10 cellular contexts compared by ENCODE assay signal in the genomic region with DNA sequence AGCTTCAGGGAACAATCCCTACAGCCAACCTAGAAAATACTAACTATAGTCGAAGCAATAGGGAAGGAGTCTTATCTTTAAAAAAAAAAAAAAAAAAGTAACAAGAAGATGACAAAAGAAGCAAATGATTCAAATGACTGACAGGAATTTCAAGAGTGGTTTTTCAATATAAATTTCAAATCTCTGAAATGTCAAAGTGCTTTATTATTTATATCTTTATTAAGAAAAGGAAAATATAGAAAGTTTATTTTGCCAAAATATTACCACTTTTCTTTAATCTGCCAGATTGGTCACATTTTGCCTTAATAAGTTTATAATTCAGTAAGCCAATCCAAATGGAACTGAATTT.
DNase-seq lines count a peak whose midpoint lies in the region; ATAC-seq and TF ChIP-seq lines count a peak whose summit lies in the region.
"Had no signal": no experiment of that assay in that cellular context is flagged by ENCODE, and none has a peak within 500 bp of the region (broad histone marks: within the 10 kb centered on the region; RNA-seq: fewer than 3 reads in every experiment).

No MANE protein-coding gene starts in this region.

- CTCF ChIA-PET in CD4-positive, alpha-beta T cell (lab: Charles Lee), result interaction anchor here (0.6 to 2.8 kb wide), 25 partner anchors 8 to 1181 kb away, joined by 3 to 55 read pairs (median 4); a partner anchor contains a TSS

- H3K9me3 ChIP-seq in CD4-positive, alpha-beta T cell (ENCODE audit: control insufficient read depth, low read length), result no peaks in the 10 kb centered on the region
- H3K9me3 ChIP-seq in MM.1S (replicated peaks; ENCODE audit: insufficient read depth, low read length) (no peaks in the 10 kb centered on the region), colonic mucosa (no peaks in the 10 kb centered on the region), neural cell (ENCODE audit: low read length) (no peaks in the 10 kb centered on the region)
- H3K9me3 ChIP-seq: prostate gland had no signal

- intact Hi-C loops in CD4-positive, alpha-beta T cell (cut with DNase I, micrococcal nuclease), result loop anchor here (2.0 to 10.0 kb wide), 8 partner anchors 268 to 1022 kb away; no protein-coding TSS in a partner anchor
- intact Hi-C loops in colonic mucosa (cut with DNase I), result loop anchor here (10.0 kb wide), 3 partner anchors 334 to 1024 kb away; a partner anchor contains a TSS

- no peak overlapping the region for H3K27ac Mint-ChIP-seq in CD4-positive, alpha-beta T cell

- no peaks in the 10 kb centered on the region for H3K9me3 Mint-ChIP-seq in CD4-positive, alpha-beta T cell

- H3K9ac ChIP-seq in MM.1S (ENCODE audit: low read length) (no peak overlapping the region), colonic mucosa (ENCODE audit: low read depth in 2 of 2, low read length in 2 of 2) (no peak overlapping the region), neural cell (ENCODE audit: low read length) (no peak overlapping the region)

- DNase-seq in CD4-positive, alpha-beta T cell, result no peak
- DNase-seq in MM.1S (no peak), colonic mucosa (no peak), NCI-H1694 treated with DMSO at 0.1 percent for 48 hours (lab: John Stamatoyannopoulos, UW) (no peak), GM13976 (ENCODE audit: low spot score) (no peak), SHP77 (lab: John Stamatoyannopoulos, UW) (no peak)

- H3K79me2 ChIP-seq in MM.1S (ENCODE audit: low read length) (no peaks in the 10 kb centered on the region), neural cell (replicated peaks; ENCODE audit: insufficient read depth, low read length) (no peaks in the 10 kb centered on the region)
- H3K79me2 ChIP-seq: hepatocyte had no signal

- no peaks in the 10 kb centered on the region for H3F3A ChIP-seq in MM.1S (ENCODE audit: insufficient read depth, low read length)
- no peaks in the 10 kb centered on the region for H3F3A ChIP-seq in neural cell (ENCODE audit: insufficient read depth, low read length, poor library complexity, severe bottlenecking)

- no peaks in the 10 kb centered on the region for H4K20me1 ChIP-seq in MM.1S (ENCODE audit: insufficient read depth, low read length)
- no peaks in the 10 kb centered on the region for H4K20me1 ChIP-seq in neural cell (ENCODE audit: insufficient read depth)

- TF ChIP-seq CTCF in CD4-positive, alpha-beta T cell (IDR thresholded peaks at IDR 0.05), result peak; percentile 64
- TF ChIP-seq CTCF in MM.1S (IDR thresholded peaks at IDR 0.05; ENCODE audit: low read length), result no peak
- no peak for TF ChIP-seq CTCF in colonic mucosa (IDR thresholded peaks at IDR 0.05)
- TF ChIP-seq CTCF in neural cell (IDR thresholded peaks at IDR 0.05; ENCODE audit: poor library complexity, severe bottlenecking), result no peak
- no peak for TF ChIP-seq CTCF in GM13976 (IDR thresholded peaks at IDR 0.05; ENCODE audit: borderline replicate concordance, control extremely low read depth, extremely low read depth, insufficient read depth, missing control alignments)

- H3K4me1 ChIP-seq in MM.1S (ENCODE audit: low read length) (peaks cover 7% of the 10 kb centered on the region; the same call in 1 of the 2 replicates), colonic mucosa (no peaks in the 10 kb centered on the region)
- H3K4me1 ChIP-seq: prostate gland had no signal

- H2AFZ ChIP-seq in MM.1S (ENCODE audit: low read length), result peak overlapping the region; percentile 69; the same call in 1 of the 2 replicates
- H2AFZ ChIP-seq in neural cell (ENCODE audit: low read depth, low read length), result no peak overlapping the region

- no peaks in the 10 kb centered on the region for H3K36me3 Mint-ChIP-seq in CD4-positive, alpha-beta T cell (ENCODE audit: low read depth)

- H3K27me3 ChIP-seq in CD4-positive, alpha-beta T cell (ENCODE audit: control insufficient read depth, insufficient read depth, low read length), result peaks cover 23% of the 10 kb centered on the region
- H3K27me3 ChIP-seq in MM.1S (replicated peaks; ENCODE audit: insufficient read depth, low read length), result 0 out of 2 replicates have a peak, but pooled peaks cover 6% of the 10 kb centered on the region
- peaks cover 5% of the 10 kb centered on the region for H3K27me3 ChIP-seq in colonic mucosa
- H3K27me3 ChIP-seq in neural cell (ENCODE audit: insufficient read depth, low read depth, low read length), result peaks cover 40% of the 10 kb centered on the region

- TF ChIP-seq EP300 in neural cell (conservative IDR thresholded peaks at IDR 0.05; ENCODE audit: poor library complexity, severe bottlenecking), result no peak

- peaks cover 18% of the 10 kb centered on the region for H3K4me1 Mint-ChIP-seq in CD4-positive, alpha-beta T cell (ENCODE audit: low read depth)

- H3K4me3 ChIP-seq in MM.1S (ENCODE audit: low read length) (peak overlapping the region; percentile 65; the same call in 1 of the 2 replicates), colonic mucosa (peak overlapping the region; percentile 36), neural cell (ENCODE audit: low read length) (peak overlapping the region; percentile 67)

- H3K4me3 Mint-ChIP-seq in CD4-positive, alpha-beta T cell, result peak overlapping the region; percentile 83

- H3K27ac ChIP-seq in CD4-positive, alpha-beta T cell (ENCODE audit: low read depth, low read length), result no peak overlapping the region
- H3K27ac ChIP-seq in MM.1S (ENCODE audit: low read length), result no peak overlapping the region
- H3K27ac ChIP-seq in colonic mucosa, result no peak overlapping the region
- H3K27ac ChIP-seq in neural cell (ENCODE audit: low read length), result no peak overlapping the region
- H3K27ac ChIP-seq: hepatocyte had no signal

- no peaks in the 10 kb centered on the region for H3K36me3 ChIP-seq in MM.1S (replicated peaks; ENCODE audit: insufficient read depth, low read length)
- no peaks in the 10 kb centered on the region for H3K36me3 ChIP-seq in colonic mucosa
- H3K36me3 ChIP-seq in neural cell (ENCODE audit: insufficient read depth, low read length), result no peaks in the 10 kb centered on the region
- H3K36me3 ChIP-seq: prostate gland had no signal

- no peak for TF ChIP-seq RAD21 in neural cell (conservative IDR thresholded peaks at IDR 0.05)

- no peak for ATAC-seq in CD4-positive, alpha-beta T cell (ENCODE audit: poor library complexity)
- no peak for ATAC-seq in HG03095 (IDR thresholded peaks at IDR 0.05; ENCODE audit: unreplicated experiment)

- in situ Hi-C loops in GM13976 (cut with MboI; ENCODE audit: low sequenced_read_pairs, unreplicated experiment), result loop anchor here (10.0 kb wide), 1 partner anchor 494 kb away; no protein-coding TSS in a partner anchor

- peaks cover 49% of the 10 kb centered on the region for H3K27me3 Mint-ChIP-seq in CD4-positive, alpha-beta T cell

- H3K4me2 ChIP-seq in MM.1S (ENCODE audit: low read depth, low read length) (peak overlapping the region; percentile 95; the same call in 1 of the 2 replicates), neural cell (ENCODE audit: low read length) (no peak overlapping the region)

- POLR2A ChIA-PET in CD4-positive, alpha-beta T cell (lab: Charles Lee), result interaction anchor here (1.2 to 3.4 kb wide), 8 partner anchors 8 to 1022 kb away, joined by 3 to 22 read pairs (median 6); a partner anchor contains a TSS

- no peaks in the 10 kb centered on the region for H3K9me2 ChIP-seq in MM.1S (replicated peaks; ENCODE audit: insufficient read depth, low read length)
- no peaks in the 10 kb centered on the region for H3K9me2 ChIP-seq in neural cell (ENCODE audit: insufficient read depth, low read length)

TF ChIP-seq in neural cell, 6 proteins besides CTCF, POLR2A, EP300 and RAD21:
- TF ChIP-seq MXI1 (conservative IDR thresholded peaks at IDR 0.05; ENCODE audit: poor library complexity, severe bottlenecking) (no peak), EZH2 (IDR thresholded peaks at IDR 0.05; ENCODE audit: borderline replicate concordance, insufficient read depth, low read length, poor library complexity, severe bottlenecking) (no peak), SMC3 (conservative IDR thresholded peaks at IDR 0.05; ENCODE audit: poor library complexity) (no peak), POLR2AphosphoS5 (IDR thresholded peaks at IDR 0.05) (no peak), TAF1 (IDR thresholded peaks at IDR 0.05; ENCODE audit: low read depth) (no peak)
- TF ChIP-seq, protein P1, sequence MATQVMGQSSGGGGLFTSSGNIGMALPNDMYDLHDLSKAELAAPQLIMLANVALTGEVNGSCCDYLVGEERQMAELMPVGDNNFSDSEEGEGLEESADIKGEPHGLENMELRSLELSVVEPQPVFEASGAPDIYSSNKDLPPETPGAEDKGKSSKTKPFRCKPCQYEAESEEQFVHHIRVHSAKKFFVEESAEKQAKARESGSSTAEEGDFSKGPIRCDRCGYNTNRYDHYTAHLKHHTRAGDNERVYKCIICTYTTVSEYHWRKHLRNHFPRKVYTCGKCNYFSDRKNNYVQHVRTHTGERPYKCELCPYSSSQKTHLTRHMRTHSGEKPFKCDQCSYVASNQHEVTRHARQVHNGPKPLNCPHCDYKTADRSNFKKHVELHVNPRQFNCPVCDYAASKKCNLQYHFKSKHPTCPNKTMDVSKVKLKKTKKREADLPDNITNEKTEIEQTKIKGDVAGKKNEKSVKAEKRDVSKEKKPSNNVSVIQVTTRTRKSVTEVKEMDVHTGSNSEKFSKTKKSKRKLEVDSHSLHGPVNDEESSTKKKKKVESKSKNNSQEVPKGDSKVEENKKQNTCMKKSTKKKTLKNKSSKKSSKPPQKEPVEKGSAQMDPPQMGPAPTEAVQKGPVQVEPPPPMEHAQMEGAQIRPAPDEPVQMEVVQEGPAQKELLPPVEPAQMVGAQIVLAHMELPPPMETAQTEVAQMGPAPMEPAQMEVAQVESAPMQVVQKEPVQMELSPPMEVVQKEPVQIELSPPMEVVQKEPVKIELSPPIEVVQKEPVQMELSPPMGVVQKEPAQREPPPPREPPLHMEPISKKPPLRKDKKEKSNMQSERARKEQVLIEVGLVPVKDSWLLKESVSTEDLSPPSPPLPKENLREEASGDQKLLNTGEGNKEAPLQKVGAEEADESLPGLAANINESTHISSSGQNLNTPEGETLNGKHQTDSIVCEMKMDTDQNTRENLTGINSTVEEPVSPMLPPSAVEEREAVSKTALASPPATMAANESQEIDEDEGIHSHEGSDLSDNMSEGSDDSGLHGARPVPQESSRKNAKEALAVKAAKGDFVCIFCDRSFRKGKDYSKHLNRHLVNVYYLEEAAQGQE (IDR thresholded peaks at IDR 0.05; ENCODE audit: borderline replicate concordance), result no peak
